Comparison of ENCODE assay signal across 10 cellular contexts in genomic region chr9:18437315-18438200, GRCh38. TPM values are rescaled to one million over a fixed set of nuclear protein-coding genes. Genes with fewer than 3 reads are reported as not detected.
A peak's percentile ranks its signal among the peaks of the same experiment; 100 is the strongest.
DNase-seq lines count a peak whose midpoint lies in the region; ATAC-seq and TF ChIP-seq lines count a peak whose summit lies in the region.
"Had no signal": no experiment of that assay in that cellular context is flagged by ENCODE, and none has a peak within 500 bp of the region (broad histone marks: within the 10 kb centered on the region; RNA-seq: fewer than 3 reads in every experiment).

No MANE protein-coding gene starts in this region.

- H3K36me3 Mint-ChIP-seq in progenitor cell of endocrine pancreas (ENCODE audit: insufficient read depth), result no peaks in the 10 kb centered on the region

- no peaks in the 10 kb centered on the region for H3K9me3 Mint-ChIP-seq in progenitor cell of endocrine pancreas (ENCODE audit: low read depth)
- H3K9me3 Mint-ChIP-seq: H9; stimulated activated naive CD8-positive, alpha-beta T cell treated with anti-CD3 and anti-CD28 coated beads, Interleukin-15, Interleukin-2, amounts not matched to agents 100 ng/mL and 50 ng/mL, for 24 hours had no signal

- H3K4me1 Mint-ChIP-seq in progenitor cell of endocrine pancreas (ENCODE audit: low read depth), result peaks cover 16% of the 10 kb centered on the region

- DNase-seq in ELR (ENCODE audit: low read depth) (peak; percentile 80), cardiac septum (ENCODE audit: low spot score) (peak; percentile 77), progenitor cell of endocrine pancreas (ENCODE audit: low spot score, unreplicated experiment) (no peak), NCI-H2171 (lab: John Stamatoyannopoulos, UW) (no peak)

- ATAC-seq in GM18870 (IDR thresholded peaks at IDR 0.05; ENCODE audit: unreplicated experiment) (no peak), HG02870 (IDR thresholded peaks at IDR 0.05; ENCODE audit: unreplicated experiment) (no peak), GM21825 (IDR thresholded peaks at IDR 0.05; ENCODE audit: unreplicated experiment) (no peak)

- peak overlapping the region; percentile 66 for H3K27ac ChIP-seq in VCaP

- H3K4me3 Mint-ChIP-seq in progenitor cell of endocrine pancreas (ENCODE audit: low read depth), result peak overlapping the region; percentile 60
- H3K4me3 Mint-ChIP-seq: stimulated activated naive CD8-positive, alpha-beta T cell treated with anti-CD3 and anti-CD28 coated beads, Interleukin-15, Interleukin-2, amounts not matched to agents 100 ng/mL and 50 ng/mL, for 24 hours had no signal

- no peak for TF ChIP-seq CTCF in VCaP (conservative IDR thresholded peaks at IDR 0.05)
- no peak for TF ChIP-seq CTCF in progenitor cell of endocrine pancreas (IDR thresholded peaks at IDR 0.05; ENCODE audit: unreplicated experiment)

- peaks cover 21% of the 10 kb centered on the region for H3K27me3 Mint-ChIP-seq in progenitor cell of endocrine pancreas

- intact Hi-C loops in cardiac septum (cut with DNase I), result loop anchor here (2.0 to 5.0 kb wide), 2 partner anchors 75 to 425 kb away; no protein-coding TSS in a partner anchor

- no peak overlapping the region for H3K27ac Mint-ChIP-seq in progenitor cell of endocrine pancreas
- H3K27ac Mint-ChIP-seq: stimulated activated naive CD8-positive, alpha-beta T cell treated with anti-CD3 and anti-CD28 coated beads, Interleukin-15, Interleukin-2, amounts not matched to agents 100 ng/mL and 50 ng/mL, for 24 hours had no signal

RNA-seq across cellular contexts. Expression of gene ADAMTSL1, which starts 36.4 kb away (rescaled TPM):
- 2.1 TPM for total RNA-seq in cardiac septum
- total RNA-seq in progenitor cell of endocrine pancreas, result 2.1 and 2.5 TPM in 2 replicates

Comparison
In these comparisons a context has a peak if more than half of its experiments do, and no peak if none do; other contexts are left out.
1. DNase-seq: peak in ELR (single experiment) and cardiac septum (single experiment); none in progenitor cell of endocrine pancreas (single experiment) and NCI-H2171 (single experiment).